Comparison of ENCODE assay signal across 33 cellular contexts in the genomic region with DNA sequence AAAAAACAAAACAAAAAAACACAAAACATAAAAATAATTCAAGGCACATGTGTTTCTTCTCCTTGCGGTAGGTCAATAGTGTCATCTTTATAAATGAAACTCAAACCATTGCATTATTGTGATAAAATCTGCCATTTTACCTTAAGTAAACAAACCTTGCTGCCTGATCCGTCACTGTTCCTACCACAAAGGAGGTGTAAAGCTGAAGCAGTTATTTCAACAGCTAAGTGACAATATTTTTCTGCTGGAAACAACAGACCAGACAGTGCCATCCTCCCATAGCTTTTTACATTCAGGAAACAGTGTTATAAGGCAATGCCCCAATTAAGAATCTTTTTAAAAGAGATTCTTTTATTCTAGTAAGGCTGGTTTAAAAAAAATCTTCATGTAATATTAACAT.
"Had no signal": no experiment of that assay in that cellular context is flagged by ENCODE, and none has a peak within 500 bp of the region (broad histone marks: within the 10 kb centered on the region; RNA-seq: fewer than 3 reads in every experiment).

No MANE protein-coding gene starts in this region.

- H3K4me3 ChIP-seq: adrenal gland, body of pancreas, colonic mucosa had no signal

- H3K9me3 Mint-ChIP-seq: activated B cell treated with CpG ODN at 0.5 μM for 24 hours; activated CD8-positive, alpha-beta T cell treated with anti-CD3 and anti-CD28 coated beads for 36 hours; activated naive CD4-positive, alpha-beta T cell treated with anti-CD3 and anti-CD28 coated beads, Interleukin-2, amount 50 U/mL, for 24 hours; activated naive CD8-positive, alpha-beta T cell treated with anti-CD3 and anti-CD28 coated beads for 36 hours; activated naive CD8-positive, alpha-beta T cell treated with anti-CD3 and anti-CD28 coated beads, Interleukin-2, amount 50 U/mL, for 24 hours; activated T-helper 17 cell treated with anti-CD3 and anti-CD28 coated beads, Interleukin-2, amount 50 U/mL, for 72 hours; T-helper 2 cell treated with Interferon-gamma antibody and Interleukin-4, amounts not matched to agents 5 μg/mL and 100 μg/mL, for 36 hours had no signal

- H3K9me3 ChIP-seq: adrenal gland, body of pancreas, colonic mucosa had no signal

- FAIRE-seq: frontal cortex had no signal

- H3K27me3 ChIP-seq: adrenal gland, body of pancreas, colonic mucosa had no signal

- ATAC-seq: activated CD4-positive, CD25-positive, alpha-beta regulatory T cell treated with anti-CD3 and anti-CD28 coated beads, Interleukin-2, amount 50 U/mL, for 24 hours; activated CD8-positive, alpha-beta T cell treated with anti-CD3 and anti-CD28 coated beads for 36 hours; activated naive CD8-positive, alpha-beta T cell treated with anti-CD3 and anti-CD28 coated beads, Interleukin-2, amount 50 U/mL, for 24 hours; activated T-cell treated with anti-CD3 and anti-CD28 coated beads, Interleukin-2, amount 50 U/mL, for 4 hours; activated T-helper 17 cell treated with anti-CD3 and anti-CD28 coated beads, Interleukin-2, amount 50 U/mL, for 72 hours; body of pancreas; esophagus mucosa; T-helper 17 cell had no signal

- H3K27ac Mint-ChIP-seq: activated B cell treated with CpG ODN at 0.5 μM for 24 hours; activated CD8-positive, alpha-beta T cell treated with anti-CD3 and anti-CD28 coated beads for 36 hours; activated naive CD4-positive, alpha-beta T cell treated with anti-CD3 and anti-CD28 coated beads, Interleukin-2, amount 50 U/mL, for 24 hours; activated naive CD8-positive, alpha-beta T cell treated with anti-CD3 and anti-CD28 coated beads for 36 hours; activated naive CD8-positive, alpha-beta T cell treated with anti-CD3 and anti-CD28 coated beads, Interleukin-2, amount 50 U/mL, for 24 hours; activated T-helper 17 cell treated with anti-CD3 and anti-CD28 coated beads, Interleukin-2, amount 50 U/mL, for 72 hours; endodermal cell; T-helper 17 cell; T-helper 2 cell treated with Interferon-gamma antibody and Interleukin-4, amounts not matched to agents 5 μg/mL and 100 μg/mL, for 36 hours had no signal

- H3K36me3 ChIP-seq: adrenal gland, colonic mucosa, WERI-Rb-1 had no signal

- H3K27me3 Mint-ChIP-seq: activated B cell treated with CpG ODN at 0.5 μM for 24 hours; activated CD8-positive, alpha-beta T cell treated with anti-CD3 and anti-CD28 coated beads for 36 hours; activated naive CD4-positive, alpha-beta T cell treated with anti-CD3 and anti-CD28 coated beads, Interleukin-2, amount 50 U/mL, for 24 hours; activated naive CD8-positive, alpha-beta T cell treated with anti-CD3 and anti-CD28 coated beads for 36 hours; activated naive CD8-positive, alpha-beta T cell treated with anti-CD3 and anti-CD28 coated beads, Interleukin-2, amount 50 U/mL, for 24 hours; activated T-helper 17 cell treated with anti-CD3 and anti-CD28 coated beads, Interleukin-2, amount 50 U/mL, for 72 hours; T-helper 17 cell had no signal

- H3K4me1 ChIP-seq: adrenal gland, body of pancreas, colonic mucosa had no signal

- DNase-seq: activated B cell treated with CpG ODN at 0.5 μM for 24 hours; activated CD4-positive, alpha-beta T cell treated with anti-CD3 and anti-CD28 coated beads for 48 hours; activated CD4-positive, alpha-beta T cell treated with anti-CD3 and anti-CD28 coated beads, Interleukin-2, amount 50 U/mL, for 1 hour; activated CD4-positive, alpha-beta T cell treated with anti-CD3 and anti-CD28 coated beads, Interleukin-2, amount 50 U/mL, for 48 hours; activated CD8-positive, alpha-beta memory T cell treated with anti-CD3 and anti-CD28 coated beads for 24 hours; activated CD8-positive, alpha-beta T cell treated with anti-CD3 and anti-CD28 coated beads for 36 hours; activated effector memory CD4-positive, alpha-beta T cell treated with Interleukin-2 at 50 U/mL for 16 hours; activated gamma-delta T cell treated with Interleukin-2 at 50 U/mL for 16 hours; activated naive CD4-positive, alpha-beta T cell treated with Interleukin-2 at 50 U/mL for 16 hours; activated naive CD8-positive, alpha-beta T cell treated with anti-CD3 and anti-CD28 coated beads for 36 hours; activated naive CD8-positive, alpha-beta T cell treated with anti-CD3 and anti-CD28 coated beads, Interleukin-2, amount 50 U/mL, for 24 hours; activated T-cell treated with anti-CD3 and anti-CD28 coated beads, Interleukin-2, amount 50 U/mL, for 4 hours; adrenal gland; amygdala; aorta; body of pancreas; caudate nucleus; cerebellar nuclear complex; colonic mucosa; effector CD8-positive, alpha-beta T cell; endodermal cell; foreskin fibroblast; head of caudate nucleus; T-helper 1 cell; T-helper 17 cell; T1000; WERI-Rb-1 had no signal

- H3K4me3 Mint-ChIP-seq: activated B cell treated with CpG ODN at 0.5 μM for 24 hours; activated CD8-positive, alpha-beta T cell treated with anti-CD3 and anti-CD28 coated beads for 36 hours; activated naive CD4-positive, alpha-beta T cell treated with anti-CD3 and anti-CD28 coated beads, Interleukin-2, amount 50 U/mL, for 24 hours; activated naive CD8-positive, alpha-beta T cell treated with anti-CD3 and anti-CD28 coated beads for 36 hours; activated naive CD8-positive, alpha-beta T cell treated with anti-CD3 and anti-CD28 coated beads, Interleukin-2, amount 50 U/mL, for 24 hours; activated T-cell treated with anti-CD3 and anti-CD28 coated beads, Interleukin-2, amount 50 U/mL, for 4 hours; activated T-helper 17 cell treated with anti-CD3 and anti-CD28 coated beads, Interleukin-2, amount 50 U/mL, for 72 hours; endodermal cell; T-helper 17 cell; T-helper 2 cell treated with Interferon-gamma antibody and Interleukin-4, amounts not matched to agents 5 μg/mL and 100 μg/mL, for 36 hours had no signal

- H3K27ac ChIP-seq: adrenal gland, body of pancreas, colonic mucosa, WERI-Rb-1 had no signal

- H3K36me3 Mint-ChIP-seq: activated naive CD4-positive, alpha-beta T cell treated with anti-CD3 and anti-CD28 coated beads, Interleukin-2, amount 50 U/mL, for 24 hours; activated naive CD8-positive, alpha-beta T cell treated with anti-CD3 and anti-CD28 coated beads for 36 hours had no signal

- H3K4me1 Mint-ChIP-seq: activated B cell treated with CpG ODN at 0.5 μM for 24 hours; activated T-helper 17 cell treated with anti-CD3 and anti-CD28 coated beads, Interleukin-2, amount 50 U/mL, for 72 hours had no signal
